In genomic region chr20:14337400-14338171, GRCh38 we compare ENCODE assay signal across 9 cellular contexts. TPM values are rescaled to one million over a fixed set of nuclear protein-coding genes. Genes with fewer than 3 reads are reported as not detected.
A peak's percentile ranks its signal among the peaks of the same experiment; 100 is the strongest.
DNase-seq lines count a peak whose midpoint lies in the region; ATAC-seq, FAIRE-seq and TF ChIP-seq lines count a peak whose summit lies in the region.
"Had no signal": no experiment of that assay in that cellular context is flagged by ENCODE, and none has a peak within 500 bp of the region (broad histone marks: within the 10 kb centered on the region; RNA-seq: fewer than 3 reads in every experiment).

Gene FLRT3 (minus strand): TSS chr20:14337612. CDS start chr20:14327506, 10,106 bp downstream.

- TF ChIP-seq EP300 in esophagus muscularis mucosa (IDR thresholded peaks at IDR 0.05), result no peak

- H3K9me3 ChIP-seq in esophagus muscularis mucosa, result no peaks in the 10 kb centered on the region

- peaks cover 3 to 14% (median 8%) of the 10 kb centered on the region in 4 donors for H3K4me1 ChIP-seq in esophagus muscularis mucosa

- in situ Hi-C loops in ACHN (cut with HindIII; ENCODE audit: low pct_ligation_motif_present, low pct_unique_long_range_greater_than_20kb, low sequenced_read_pairs), result no loop called here

- peak within 1 kb of the TSS; percentile 48 to 61 (median 52) for H3K4me3 ChIP-seq in esophagus muscularis mucosa
- H3K4me3 ChIP-seq: K562 had no signal

- WGBS in esophagus muscularis mucosa, result 29% methylated on average over 11 of the region's 12 CpGs

- H3K36me3 ChIP-seq in esophagus muscularis mucosa, result no peaks in the 10 kb centered on the region

- peak; percentile 66 to 71 (median 71) for TF ChIP-seq CTCF in esophagus muscularis mucosa (IDR thresholded peaks at IDR 0.05)

- ATAC-seq in HG02885 (IDR thresholded peaks at IDR 0.05; ENCODE audit: poor library complexity, unreplicated experiment) (peak; percentile 93), SK-N-SH treated with all-trans-retinoic acid at 6 μM for 48 hours (peak; percentile 95)
- ATAC-seq: K562 had no signal

- no peaks in the 10 kb centered on the region for H3K27me3 ChIP-seq in esophagus muscularis mucosa

- peak; percentile 95 for FAIRE-seq in GM18507 (lab: Jason Lieb, UNC)
- FAIRE-seq: K562 had no signal

- peak within 1 kb of the TSS; percentile 58 to 71 (median 60) for H3K27ac ChIP-seq in esophagus muscularis mucosa (replicated peaks in 1 of 4)

- DNase-seq in ACHN, result peak; percentile 94
- peak; percentile 48 for DNase-seq in GM18507 (ENCODE audit: extremely low spot score, insufficient read length, low read depth)
- DNase-seq in NCI-H128 (lab: John Stamatoyannopoulos, UW; ENCODE audit: unreplicated experiment), result peak; percentile 43
- DNase-seq in esophagus muscularis mucosa (ENCODE audit: extremely low spot score), result peak; percentile 93
- DNase-seq in midbrain (lab: John Stamatoyannopoulos, UW), result peak; percentile 87
- DNase-seq in ureter (ENCODE audit: low spot score), result peak; percentile 90

- intact Hi-C loops in esophagus muscularis mucosa (cut with DNase I), result no loop called here

- no peak for TF ChIP-seq POLR2A in esophagus muscularis mucosa (IDR thresholded peaks at IDR 0.05; ENCODE audit: low read depth)

TF ChIP-seq in SK-N-SH treated with all-trans-retinoic acid at 6 μM for 48 hours, 23 proteins besides CTCF, POLR2A, EP300 and RAD21:
- TF ChIP-seq PPARA (CRISPR knock-in tag; IDR thresholded peaks at IDR 0.05; ENCODE audit: borderline replicate concordance) (no peak), SNAI2 (CRISPR knock-in tag; IDR thresholded peaks at IDR 0.05) (no peak), ZFP3 (CRISPR knock-in tag; IDR thresholded peaks at IDR 0.05) (no peak), ISL1 (CRISPR knock-in tag; IDR thresholded peaks at IDR 0.05) (0 out of 2 replicates have a peak, but pooled peaks have one; percentile 22)
- TF ChIP-seq, protein P1, sequence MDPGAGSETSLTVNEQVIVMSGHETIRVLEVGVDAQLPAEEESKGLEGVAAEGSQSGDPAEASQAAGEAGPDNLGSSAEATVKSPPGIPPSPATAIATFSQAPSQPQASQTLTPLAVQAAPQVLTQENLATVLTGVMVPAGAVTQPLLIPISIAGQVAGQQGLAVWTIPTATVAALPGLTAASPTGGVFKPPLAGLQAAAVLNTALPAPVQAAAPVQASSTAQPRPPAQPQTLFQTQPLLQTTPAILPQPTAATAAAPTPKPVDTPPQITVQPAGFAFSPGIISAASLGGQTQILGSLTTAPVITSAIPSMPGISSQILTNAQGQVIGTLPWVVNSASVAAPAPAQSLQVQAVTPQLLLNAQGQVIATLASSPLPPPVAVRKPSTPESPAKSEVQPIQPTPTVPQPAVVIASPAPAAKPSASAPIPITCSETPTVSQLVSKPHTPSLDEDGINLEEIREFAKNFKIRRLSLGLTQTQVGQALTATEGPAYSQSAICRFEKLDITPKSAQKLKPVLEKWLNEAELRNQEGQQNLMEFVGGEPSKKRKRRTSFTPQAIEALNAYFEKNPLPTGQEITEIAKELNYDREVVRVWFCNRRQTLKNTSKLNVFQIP (CRISPR knock-in tag; IDR thresholded peaks at IDR 0.05; ENCODE audit: borderline replicate concordance, low read depth), result peak; percentile 73; the same call in 1 of the 2 replicates

RNA-seq across cellular contexts. Expression of gene FLRT3, which starts in this region (rescaled TPM):
- total RNA-seq in esophagus muscularis mucosa, result 1 to 10 TPM in 1 of 4 donors, under 1 TPM in 3; 0.42 to 1.3 (median 0.90) TPM
- 77.7 TPM for total RNA-seq in ureter

Comparison
In these comparisons a context has a peak if more than half of its experiments do, and no peak if none do; other contexts are left out.
1. Peak in every context shown above with its lines: DNase-seq, ATAC-seq, H3K4me3 ChIP-seq and H3K27ac ChIP-seq.
2. RNA of gene FLRT3 (total RNA-seq): 77.7 TPM in ureter (single experiment); 0.42 to 1.3 TPM in esophagus muscularis mucosa; every median in the first group is over 10 times any median in the second.
3. DNase-seq: peak in every context shown above with its lines; median percentile 94 in ACHN; 93 in esophagus muscularis mucosa; 90 in ureter; 87 in midbrain; 48 in GM18507; 43 in NCI-H128.